ENCODE assay signal across 1 cellular context in the genomic region with DNA sequence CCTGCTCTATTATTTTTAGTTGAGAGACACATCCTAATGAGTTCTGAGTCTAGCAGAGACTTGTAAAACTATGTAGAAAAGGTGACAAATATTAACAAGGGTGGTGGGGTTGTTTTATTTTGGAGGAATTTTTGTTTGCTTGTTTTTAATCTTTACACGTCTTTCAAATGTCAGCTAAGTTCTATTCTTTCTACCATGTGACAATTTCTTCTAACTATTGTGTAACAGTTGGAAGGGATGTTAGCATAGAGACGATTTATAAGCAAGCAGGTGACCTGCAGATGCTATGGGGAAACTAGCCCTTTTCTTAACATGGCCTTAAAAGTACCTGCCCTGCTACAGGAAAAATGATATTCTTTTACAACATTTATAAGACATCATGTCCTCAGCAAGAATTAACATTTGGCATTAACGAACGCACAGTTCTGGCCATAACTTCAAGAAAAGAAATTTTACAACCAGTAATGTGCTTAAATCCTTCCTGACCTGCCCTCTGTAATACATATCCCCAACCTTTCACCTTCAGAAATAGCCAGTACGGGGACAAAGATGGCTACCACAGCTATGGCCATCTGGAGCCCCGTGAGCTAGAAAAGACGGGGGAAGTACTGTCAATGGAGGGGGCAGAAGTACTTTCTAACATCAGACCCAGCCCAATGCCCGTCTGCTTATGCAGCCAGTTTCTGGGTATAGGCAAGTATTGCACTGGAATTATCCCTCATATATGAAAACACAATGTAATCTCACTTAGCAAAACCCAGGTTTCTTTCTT.
A peak's percentile ranks its signal among the peaks of the same experiment; 100 is the strongest.
TF ChIP-seq lines count a peak whose summit lies in the region.

No MANE protein-coding gene starts in this region.

TF ChIP-seq in HepG2, 621 proteins besides CTCF, POLR2A, EP300 and RAD21 (continued from another document):
- TF ChIP-seq, protein P1, sequence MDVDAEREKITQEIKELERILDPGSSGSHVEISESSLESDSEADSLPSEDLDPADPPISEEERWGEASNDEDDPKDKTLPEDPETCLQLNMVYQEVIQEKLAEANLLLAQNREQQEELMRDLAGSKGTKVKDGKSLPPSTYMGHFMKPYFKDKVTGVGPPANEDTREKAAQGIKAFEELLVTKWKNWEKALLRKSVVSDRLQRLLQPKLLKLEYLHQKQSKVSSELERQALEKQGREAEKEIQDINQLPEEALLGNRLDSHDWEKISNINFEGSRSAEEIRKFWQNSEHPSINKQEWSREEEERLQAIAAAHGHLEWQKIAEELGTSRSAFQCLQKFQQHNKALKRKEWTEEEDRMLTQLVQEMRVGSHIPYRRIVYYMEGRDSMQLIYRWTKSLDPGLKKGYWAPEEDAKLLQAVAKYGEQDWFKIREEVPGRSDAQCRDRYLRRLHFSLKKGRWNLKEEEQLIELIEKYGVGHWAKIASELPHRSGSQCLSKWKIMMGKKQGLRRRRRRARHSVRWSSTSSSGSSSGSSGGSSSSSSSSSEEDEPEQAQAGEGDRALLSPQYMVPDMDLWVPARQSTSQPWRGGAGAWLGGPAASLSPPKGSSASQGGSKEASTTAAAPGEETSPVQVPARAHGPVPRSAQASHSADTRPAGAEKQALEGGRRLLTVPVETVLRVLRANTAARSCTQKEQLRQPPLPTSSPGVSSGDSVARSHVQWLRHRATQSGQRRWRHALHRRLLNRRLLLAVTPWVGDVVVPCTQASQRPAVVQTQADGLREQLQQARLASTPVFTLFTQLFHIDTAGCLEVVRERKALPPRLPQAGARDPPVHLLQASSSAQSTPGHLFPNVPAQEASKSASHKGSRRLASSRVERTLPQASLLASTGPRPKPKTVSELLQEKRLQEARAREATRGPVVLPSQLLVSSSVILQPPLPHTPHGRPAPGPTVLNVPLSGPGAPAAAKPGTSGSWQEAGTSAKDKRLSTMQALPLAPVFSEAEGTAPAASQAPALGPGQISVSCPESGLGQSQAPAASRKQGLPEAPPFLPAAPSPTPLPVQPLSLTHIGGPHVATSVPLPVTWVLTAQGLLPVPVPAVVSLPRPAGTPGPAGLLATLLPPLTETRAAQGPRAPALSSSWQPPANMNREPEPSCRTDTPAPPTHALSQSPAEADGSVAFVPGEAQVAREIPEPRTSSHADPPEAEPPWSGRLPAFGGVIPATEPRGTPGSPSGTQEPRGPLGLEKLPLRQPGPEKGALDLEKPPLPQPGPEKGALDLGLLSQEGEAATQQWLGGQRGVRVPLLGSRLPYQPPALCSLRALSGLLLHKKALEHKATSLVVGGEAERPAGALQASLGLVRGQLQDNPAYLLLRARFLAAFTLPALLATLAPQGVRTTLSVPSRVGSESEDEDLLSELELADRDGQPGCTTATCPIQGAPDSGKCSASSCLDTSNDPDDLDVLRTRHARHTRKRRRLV (CRISPR knock-in tag; IDR thresholded peaks at IDR 0.05) = no peak
- TF ChIP-seq ZNF775 (CRISPR knock-in tag; IDR thresholded peaks at IDR 0.05; ENCODE audit: borderline replicate concordance) (no peak), ZSCAN31 (CRISPR knock-in tag; IDR thresholded peaks at IDR 0.05; ENCODE audit: low read depth) (no peak), ASH2L (IDR thresholded peaks at IDR 0.05; ENCODE audit: insufficient read length, low read depth, low read length) (peak; percentile 25), ZNF878 (CRISPR knock-in tag; IDR thresholded peaks at IDR 0.05) (no peak), ZNF562 (CRISPR knock-in tag; IDR thresholded peaks at IDR 0.05; ENCODE audit: borderline replicate concordance) (no peak), MBD4 (IDR thresholded peaks at IDR 0.05; ENCODE audit: borderline replicate concordance, low read length) (0 out of 2 replicates have a peak, but pooled peaks have one; percentile 51), ZNF567 (CRISPR knock-in tag; IDR thresholded peaks at IDR 0.05; ENCODE audit: borderline replicate concordance) (no peak), EEA1 (CRISPR knock-in tag; IDR thresholded peaks at IDR 0.05; ENCODE audit: borderline replicate concordance) (no peak), ZNF879 (CRISPR knock-in tag; IDR thresholded peaks at IDR 0.05) (no peak)
- TF ChIP-seq, protein P2, sequence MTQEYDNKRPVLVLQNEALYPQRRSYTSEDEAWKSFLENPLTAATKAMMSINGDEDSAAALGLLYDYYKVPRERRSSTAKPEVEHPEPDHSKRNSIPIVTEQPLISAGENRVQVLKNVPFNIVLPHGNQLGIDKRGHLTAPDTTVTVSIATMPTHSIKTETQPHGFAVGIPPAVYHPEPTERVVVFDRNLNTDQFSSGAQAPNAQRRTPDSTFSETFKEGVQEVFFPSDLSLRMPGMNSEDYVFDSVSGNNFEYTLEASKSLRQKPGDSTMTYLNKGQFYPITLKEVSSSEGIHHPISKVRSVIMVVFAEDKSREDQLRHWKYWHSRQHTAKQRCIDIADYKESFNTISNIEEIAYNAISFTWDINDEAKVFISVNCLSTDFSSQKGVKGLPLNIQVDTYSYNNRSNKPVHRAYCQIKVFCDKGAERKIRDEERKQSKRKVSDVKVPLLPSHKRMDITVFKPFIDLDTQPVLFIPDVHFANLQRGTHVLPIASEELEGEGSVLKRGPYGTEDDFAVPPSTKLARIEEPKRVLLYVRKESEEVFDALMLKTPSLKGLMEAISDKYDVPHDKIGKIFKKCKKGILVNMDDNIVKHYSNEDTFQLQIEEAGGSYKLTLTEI (CRISPR knock-in tag; conservative IDR thresholded peaks at IDR 0.05) = no peak
